ENCODE assay signal across 14 cellular contexts in the genomic region with DNA sequence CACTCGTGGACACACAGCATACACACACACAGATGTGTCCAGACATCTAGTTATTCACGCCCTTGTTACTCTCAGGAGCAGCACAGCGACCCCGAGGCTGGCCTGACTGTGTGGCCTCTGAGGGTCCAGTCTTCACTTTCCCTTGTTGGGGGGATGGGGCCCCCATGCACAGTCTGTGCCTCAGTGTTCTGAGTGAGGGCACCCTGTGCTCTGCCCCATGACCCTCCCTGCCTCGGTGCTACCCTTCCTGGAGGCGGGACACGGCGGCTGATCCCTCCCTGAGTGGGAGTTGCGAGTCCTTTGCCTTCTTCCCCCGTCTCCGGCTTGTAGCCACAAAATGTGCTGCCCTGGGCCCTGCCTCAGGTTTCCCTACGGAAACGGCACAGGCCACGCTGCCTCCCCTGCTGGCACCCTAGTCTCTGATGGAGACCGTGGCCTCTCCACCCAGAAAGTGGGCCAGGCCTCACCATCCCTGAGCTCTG. TPM values are rescaled to one million over a fixed set of nuclear protein-coding genes. Genes with fewer than 3 reads are reported as not detected.
A peak's percentile ranks its signal among the peaks of the same experiment; 100 is the strongest.
DNase-seq lines count a peak whose midpoint lies in the region; ATAC-seq, FAIRE-seq and TF ChIP-seq lines count a peak whose summit lies in the region.
"Had no signal": no experiment of that assay in that cellular context is flagged by ENCODE, and none has a peak within 500 bp of the region (broad histone marks: within the 10 kb centered on the region; RNA-seq: fewer than 3 reads in every experiment).

No MANE protein-coding gene starts in this region.

- H3K79me2 ChIP-seq in endothelial cell of umbilical vein (ENCODE audit: control insufficient read depth, insufficient read depth, low read length), result no peaks in the 10 kb centered on the region
- no peaks in the 10 kb centered on the region for H3K79me2 ChIP-seq in neural progenitor cell (ENCODE audit: low read depth)

- H3F3A ChIP-seq in neural progenitor cell (ENCODE audit: low read depth), result peaks cover 19% of the 10 kb centered on the region

- H2BK20ac ChIP-seq in IMR-90 (ENCODE audit: low read depth, low read length), result peak overlapping the region; percentile 40; the same call in 1 of the 2 replicates

- H3K27ac ChIP-seq in A549 (peak overlapping the region; percentile 94 to 97), IMR-90 (ENCODE audit: insufficient read depth, low read length) (peak overlapping the region; percentile 19; the same call in 1 of the 2 replicates), endothelial cell of umbilical vein (ENCODE audit: insufficient read depth, low read depth, low read length) (peak overlapping the region; percentile 38), neural progenitor cell (no peak overlapping the region)
- H3K27ac ChIP-seq: uterus had no signal

- H4K20me1 ChIP-seq in IMR-90 (ENCODE audit: insufficient read depth, low read length), result no peaks in the 10 kb centered on the region
- no peaks in the 10 kb centered on the region for H4K20me1 ChIP-seq in endothelial cell of umbilical vein (replicated peaks; ENCODE audit: control insufficient read depth, extremely low read depth, insufficient read depth, low read length)
- no peaks in the 10 kb centered on the region for H4K20me1 ChIP-seq in neural progenitor cell (ENCODE audit: low read depth)

- H3K79me1 ChIP-seq in IMR-90 (ENCODE audit: low read depth in 1 of 2, low read length in 2 of 2), result no peaks in the 10 kb centered on the region; a peak in 1 of 4 replicates

- H3K4me2 ChIP-seq in A549 (peak overlapping the region; percentile 62), IMR-90 (ENCODE audit: low read depth, low read length) (no peak overlapping the region), endothelial cell of umbilical vein (ENCODE audit: insufficient read depth, low read length) (no peak overlapping the region), neural progenitor cell (no peak overlapping the region)

- H3K9me1 ChIP-seq in IMR-90 (ENCODE audit: insufficient read depth, low read length) (peaks cover 9% of the 10 kb centered on the region), endothelial cell of umbilical vein (replicated peaks; ENCODE audit: control insufficient read depth, extremely low read depth, insufficient read depth, low read length) (no peaks in the 10 kb centered on the region)

- H2AK9ac ChIP-seq in IMR-90 (replicated peaks; ENCODE audit: low read depth, low read length, poor library complexity), result peak overlapping the region; percentile 98

- H3K14ac ChIP-seq in IMR-90 (replicated peaks; ENCODE audit: low read depth, low read length), result peak overlapping the region; percentile 65

- in situ Hi-C loops in IMR-90 (cut with MboI; ENCODE audit: low sequenced_read_pairs), result no loop called here

- H3K4me1 ChIP-seq in A549 (peaks cover 55% of the 10 kb centered on the region), IMR-90 (ENCODE audit: control insufficient read depth, insufficient read depth, low read length) (peaks cover 14% of the 10 kb centered on the region), endothelial cell of umbilical vein (ENCODE audit: control insufficient read depth, extremely low read depth, insufficient read depth, low read length) (peaks cover 7% of the 10 kb centered on the region), neural progenitor cell (peaks cover 16% of the 10 kb centered on the region)

- TF ChIP-seq CTCF in A549 (IDR thresholded peaks at IDR 0.05) (no peak), IMR-90 (conservative IDR thresholded peaks at IDR 0.05; ENCODE audit: low read depth, low read length) (no peak), endothelial cell of umbilical vein (IDR thresholded peaks at IDR 0.05; ENCODE audit: extremely low read depth in 1 of 2, insufficient read depth in 1 of 2, low read depth in 1 of 2, low read length in 2 of 2) (no peak), neural progenitor cell (IDR thresholded peaks at IDR 0.05) (no peak)

- peak overlapping the region; percentile 96 for H3K27ac Mint-ChIP-seq in neural progenitor cell
- H3K27ac Mint-ChIP-seq in activated CD4-positive, alpha-beta memory T cell treated with anti-CD3 and anti-CD28 coated beads for 36 hours, result no peak overlapping the region
- H3K27ac Mint-ChIP-seq in activated CD8-positive, alpha-beta T cell treated with anti-CD3 and anti-CD28 coated beads, Interleukin-2, amount 10 ng/mL, durations not matched to agents 7 days and 5 days, result no peak overlapping the region

- ATAC-seq in A549 (peak; percentile 17 to 25), IMR-90 (ENCODE audit: low read depth) (no peak)
- ATAC-seq in activated CD8-positive, alpha-beta T cell treated with anti-CD3 and anti-CD28 coated beads, Interleukin-2, amount 10 ng/mL, durations not matched to agents 7 days and 5 days, result no peak

- H2BK5ac ChIP-seq in IMR-90 (ENCODE audit: low read depth, low read length, poor library complexity, severe bottlenecking), result peak overlapping the region; percentile 68

- POLR2A ChIA-PET in A549 (lab: Yijun Ruan, JAX) (interaction anchor here (1.3 kb wide), 1 partner anchor 39 kb away, joined by 3 read pairs; no protein-coding TSS in a partner anchor), IMR-90 (lab: Charles Lee; ENCODE audit: unreplicated experiment) (no interaction called here), endothelial cell of umbilical vein (lab: Charles Lee) (no interaction called here)
- POLR2A ChIA-PET in activated CD4-positive, alpha-beta memory T cell treated with anti-CD3 and anti-CD28 coated beads for 36 hours (lab: Charles Lee), result no interaction called here
- POLR2A ChIA-PET in activated CD8-positive, alpha-beta T cell treated with anti-CD3 and anti-CD28 coated beads, Interleukin-2, amount 10 ng/mL, durations not matched to agents 7 days and 5 days (lab: Charles Lee), result no interaction called here

- peak overlapping the region; percentile 92 for H2AK5ac ChIP-seq in IMR-90 (ENCODE audit: low read depth, low read length)

- TF ChIP-seq POLR2A in A549 (IDR thresholded peaks at IDR 0.05; ENCODE audit: low read length) (no peak), IMR-90 (IDR thresholded peaks at IDR 0.05; ENCODE audit: low read depth, low read length) (no peak), endothelial cell of umbilical vein (IDR thresholded peaks at IDR 0.05; ENCODE audit: low read depth, low read length) (no peak)

- peaks cover 32% of the 10 kb centered on the region for H3K4me1 Mint-ChIP-seq in neural progenitor cell
- H3K4me1 Mint-ChIP-seq in activated CD4-positive, alpha-beta memory T cell treated with anti-CD3 and anti-CD28 coated beads for 36 hours (ENCODE audit: low read depth), result peaks cover 2% of the 10 kb centered on the region
- H3K4me1 Mint-ChIP-seq in activated CD8-positive, alpha-beta T cell treated with anti-CD3 and anti-CD28 coated beads, Interleukin-2, amount 10 ng/mL, durations not matched to agents 7 days and 5 days (ENCODE audit: low read depth), result peaks cover 9% of the 10 kb centered on the region

- no peak overlapping the region for H3K56ac ChIP-seq in IMR-90 (ENCODE audit: extremely low read depth, insufficient read depth, low read length)

- no peak overlapping the region; the same call in 2 of the 3 replicates for H2BK15ac ChIP-seq in IMR-90 (ENCODE audit: low read depth, low read length)

- H3K9ac ChIP-seq in IMR-90 (ENCODE audit: low read depth, low read length) (peak overlapping the region; percentile 22; the same call in 1 of the 2 replicates), endothelial cell of umbilical vein (replicated peaks; ENCODE audit: extremely low read depth, insufficient read depth, low read length) (no peak overlapping the region), neural progenitor cell (no peak overlapping the region)

- 71% methylated on average over 14 of the region's 15 CpGs for WGBS in A549 (ENCODE audit: missing lambda C conversion rate)
- 86% methylated on average over 8 of the region's 15 CpGs; no CpG with 5 or more reads in 1 of the 2 experiments for WGBS in IMR-90 (ENCODE audit: extremely low coverage in 2 of 2, insufficient read length in 1 of 2), 2 experiments

- peaks cover 4% of the 10 kb centered on the region for H3K36me3 Mint-ChIP-seq in neural progenitor cell
- peaks cover 3% of the 10 kb centered on the region for H3K36me3 Mint-ChIP-seq in activated CD4-positive, alpha-beta memory T cell treated with anti-CD3 and anti-CD28 coated beads for 36 hours
- peaks cover 11% of the 10 kb centered on the region for H3K36me3 Mint-ChIP-seq in activated CD8-positive, alpha-beta T cell treated with anti-CD3 and anti-CD28 coated beads, Interleukin-2, amount 10 ng/mL, durations not matched to agents 7 days and 5 days (ENCODE audit: low read depth)

- H2BK120ac ChIP-seq in IMR-90 (ENCODE audit: low read depth, low read length), result peak overlapping the region; percentile 59

- H2AFZ ChIP-seq in IMR-90 (replicated peaks; ENCODE audit: low read length, poor library complexity) (peak overlapping the region; percentile 76), endothelial cell of umbilical vein (ENCODE audit: low read depth, low read length) (peak overlapping the region; percentile 77), neural progenitor cell (replicated peaks) (peak overlapping the region; percentile 90)

- H4K8ac ChIP-seq in IMR-90 (ENCODE audit: low read depth in 2 of 2, low read length in 2 of 2), result peak overlapping the region; percentile 94

- H3K4ac ChIP-seq in IMR-90 (ENCODE audit: low read depth, low read length), result peak overlapping the region; percentile 93

- dilution Hi-C loops in IMR-90 (cut with HindIII; ENCODE audit: low sequenced_read_pairs, unreplicated experiment), result no loop called here
- dilution Hi-C loops in endothelial cell of umbilical vein (cut with MboI; ENCODE audit: extremely low pct_ligation_motif_present, low sequenced_read_pairs), result no loop called here

- H3K27me3 ChIP-seq in IMR-90 (ENCODE audit: control insufficient read depth, insufficient read depth, low read length), result no peaks in the 10 kb centered on the region
- H3K27me3 ChIP-seq in endothelial cell of umbilical vein (ENCODE audit: control insufficient read depth in 2 of 2, insufficient read depth in 2 of 2, low read length in 2 of 2), result no peaks in the 10 kb centered on the region
- H3K27me3 ChIP-seq in neural progenitor cell, result no peaks in the 10 kb centered on the region
- H3K27me3 ChIP-seq: uterus had no signal

- BruUV-seq in IMR-90 (replicated peaks; lab: Mats Ljungman, UMichigan), result no TSS peak
- no TSS peak for BruUV-seq in endothelial cell of umbilical vein (replicated peaks; lab: Mats Ljungman, UMichigan)

- CTCF ChIA-PET in A549 (lab: Yijun Ruan, JAX) (no interaction called here), IMR-90 (lab: Yijun Ruan, JAX) (no interaction called here), endothelial cell of umbilical vein (lab: Charles Lee) (no interaction called here)
- CTCF ChIA-PET in activated CD4-positive, alpha-beta memory T cell treated with anti-CD3 and anti-CD28 coated beads for 36 hours (lab: Charles Lee), result no interaction called here
- CTCF ChIA-PET in activated CD8-positive, alpha-beta T cell treated with anti-CD3 and anti-CD28 coated beads, Interleukin-2, amount 10 ng/mL, durations not matched to agents 7 days and 5 days (lab: Charles Lee), result no interaction called here

- TF ChIP-seq RAD21 in A549 (conservative IDR thresholded peaks at IDR 0.05 in 1 of 2, IDR thresholded peaks at IDR 0.05 in 1 of 2) (no peak), IMR-90 (IDR thresholded peaks at IDR 0.05; ENCODE audit: low read length) (no peak)

- H3K4me3 Mint-ChIP-seq in neural progenitor cell, result no peak overlapping the region
- no peak overlapping the region for H3K4me3 Mint-ChIP-seq in activated CD4-positive, alpha-beta memory T cell treated with anti-CD3 and anti-CD28 coated beads for 36 hours
- no peak overlapping the region for H3K4me3 Mint-ChIP-seq in activated CD8-positive, alpha-beta T cell treated with anti-CD3 and anti-CD28 coated beads, Interleukin-2, amount 10 ng/mL, durations not matched to agents 7 days and 5 days
- H3K4me3 Mint-ChIP-seq: nephron had no signal

- peaks cover 7% of the 10 kb centered on the region for H3K36me3 ChIP-seq in IMR-90 (ENCODE audit: control insufficient read depth, insufficient read depth, low read length)
- no peaks in the 10 kb centered on the region for H3K36me3 ChIP-seq in endothelial cell of umbilical vein (ENCODE audit: control insufficient read depth in 2 of 2, extremely low read depth in 1 of 2, insufficient read depth in 2 of 2, low read length in 2 of 2)
- no peaks in the 10 kb centered on the region for H3K36me3 ChIP-seq in neural progenitor cell
- H3K36me3 ChIP-seq: uterus had no signal

- H3K18ac ChIP-seq in IMR-90 (ENCODE audit: low read depth, low read length), result peak overlapping the region; percentile 75; the same call in 1 of the 2 replicates

- H3K4me3 ChIP-seq in A549 (no peak overlapping the region), IMR-90 (ENCODE audit: insufficient read depth, low read depth, low read length) (no peak overlapping the region), endothelial cell of umbilical vein (replicated peaks in 1 of 3; ENCODE audit: insufficient read depth in 1 of 3, low read depth in 1 of 3, low read length in 3 of 3) (no peak overlapping the region), neural progenitor cell (no peak overlapping the region)
- H3K4me3 ChIP-seq: uterus had no signal

- peak overlapping the region; percentile 69; the same call in 1 of the 2 replicates for H3K23ac ChIP-seq in IMR-90 (ENCODE audit: low read depth, low read length)

- DNase-seq in A549 (ENCODE audit: low read depth in 1 of 2, low spot score in 1 of 2) (no peak), IMR-90 (no peak), endothelial cell of umbilical vein (ENCODE audit: low read depth, low spot score) (no peak), neural progenitor cell (ENCODE audit: low spot score) (no peak), kidney glomerular epithelial cell (lab: John Stamatoyannopoulos, UW) (no peak), MV-4-11 (lab: John Stamatoyannopoulos, UW) (no peak)
- no peak for DNase-seq in activated CD4-positive, alpha-beta memory T cell treated with anti-CD3 and anti-CD28 coated beads for 36 hours
- no peak for DNase-seq in activated CD8-positive, alpha-beta T cell treated with anti-CD3 and anti-CD28 coated beads, Interleukin-2, amount 10 ng/mL, durations not matched to agents 7 days and 5 days
- DNase-seq: activated naive CD4-positive, alpha-beta T cell treated with anti-CD3 and anti-CD28 coated beads, Interleukin-2, amount 50 U/mL, for 16 hours; DMS79 treated with DMSO at 0.1 percent for 48 hours; NCI-H1105; RPMI8226; uterus had no signal

- H3K9me3 Mint-ChIP-seq in neural progenitor cell, result no peaks in the 10 kb centered on the region
- H3K9me3 Mint-ChIP-seq in activated CD4-positive, alpha-beta memory T cell treated with anti-CD3 and anti-CD28 coated beads for 36 hours, result no peaks in the 10 kb centered on the region
- H3K9me3 Mint-ChIP-seq in activated CD8-positive, alpha-beta T cell treated with anti-CD3 and anti-CD28 coated beads, Interleukin-2, amount 10 ng/mL, durations not matched to agents 7 days and 5 days (ENCODE audit: insufficient read depth), result no peaks in the 10 kb centered on the region
- H3K9me3 Mint-ChIP-seq: nephron had no signal

- no peak for TF ChIP-seq EP300 in A549 (IDR thresholded peaks at IDR 0.05)

- H4K91ac ChIP-seq in IMR-90 (ENCODE audit: insufficient read depth, low read depth, low read length), result peak overlapping the region; percentile 89

- H3K9me3 ChIP-seq in A549 (no peaks in the 10 kb centered on the region), IMR-90 (ENCODE audit: control insufficient read depth, insufficient read depth, low read length) (peaks cover 3% of the 10 kb centered on the region; the same call in 1 of the 2 replicates), endothelial cell of umbilical vein (replicated peaks; ENCODE audit: control insufficient read depth, insufficient read depth, low read length) (no peaks in the 10 kb centered on the region), neural progenitor cell (ENCODE audit: low read depth) (no peaks in the 10 kb centered on the region)
- H3K9me3 ChIP-seq: uterus had no signal

- H3K27me3 Mint-ChIP-seq in neural progenitor cell (ENCODE audit: insufficient read depth, low read depth), result peaks cover 11% of the 10 kb centered on the region
- no peaks in the 10 kb centered on the region for H3K27me3 Mint-ChIP-seq in activated CD4-positive, alpha-beta memory T cell treated with anti-CD3 and anti-CD28 coated beads for 36 hours
- no peaks in the 10 kb centered on the region for H3K27me3 Mint-ChIP-seq in activated CD8-positive, alpha-beta T cell treated with anti-CD3 and anti-CD28 coated beads, Interleukin-2, amount 10 ng/mL, durations not matched to agents 7 days and 5 days (ENCODE audit: low read depth)

- intact Hi-C loops in IMR-90 (cut with micrococcal nuclease) (no loop called here), endothelial cell of umbilical vein (cut with micrococcal nuclease) (no loop called here)
- intact Hi-C loops in activated CD4-positive, alpha-beta memory T cell treated with anti-CD3 and anti-CD28 coated beads for 36 hours (cut with micrococcal nuclease), result no loop called here

- peak overlapping the region; percentile 91 for H4K5ac ChIP-seq in IMR-90 (ENCODE audit: low read depth, low read length)

- FAIRE-seq in A549 (lab: Jason Lieb, UNC), result no peak
- FAIRE-seq in endothelial cell of umbilical vein (lab: Jason Lieb, UNC), result no peak

RNA-seq across cellular contexts. Expression of gene CSTB, which starts 8.6 kb away (rescaled TPM):
- polyA plus RNA-seq in A549 (2011; rRNA removed) (42.9 and 51.5 TPM in 2 replicates), A549 (2017; fragmentation: RNase III; extraction: RNeasy Plus Mini Kit Qiagen cat#74134 plus additional on column Dnase treatment) (94.1 to 102 TPM (median 101 TPM) in 3 replicates), IMR-90 (2012; rRNA removed) (71.7 and 87.4 TPM in 2 replicates), endothelial cell of umbilical vein (83.7 and 109 TPM in 2 replicates)
- 90.6 and 103 TPM in 2 replicates for polyA plus RNA-seq in A549 (2012; cell fraction: cytosol; rRNA removed)
- polyA plus RNA-seq in A549 (2012; cell fraction: nucleus; rRNA removed), result 29.1 and 41.0 TPM in 2 replicates
- 16.5 and 23.7 TPM in 2 replicates for polyA minus RNA-seq in A549 (2011; rRNA and poly(A)+ RNA removed)
- total RNA-seq in IMR-90 (2012; rRNA removed) (6.1 and 6.9 TPM in 2 replicates), endothelial cell of umbilical vein (65.8 and 69.2 TPM in 2 replicates), neural progenitor cell (ENCODE audit: low replicate concordance) (7.1 and 8.5 TPM in 2 replicates)
- 31.9 and 61.6 TPM in 2 replicates for polyA plus RNA-seq in IMR-90 (2012; cell fraction: cytosol; rRNA removed)
- polyA plus RNA-seq in IMR-90 (2012; cell fraction: nucleus; rRNA removed; ENCODE audit: low replicate concordance), result 16.5 and 24.5 TPM in 2 replicates
- 100 and 111 TPM in 2 replicates for polyA plus RNA-seq in endothelial cell of umbilical vein (2011; cell fraction: cytosol; rRNA removed)
- polyA plus RNA-seq in endothelial cell of umbilical vein (2011; cell fraction: nucleus; rRNA removed), result 30.5 and 42.1 TPM in 2 replicates
- polyA plus RNA-seq in endothelial cell of umbilical vein (2012), result 126 and 132 TPM in 2 replicates
- polyA minus RNA-seq in endothelial cell of umbilical vein, result 36.5 and 44.8 TPM in 2 replicates
- polyA minus RNA-seq in endothelial cell of umbilical vein (2011; cell fraction: cytosol; rRNA and poly(A)+ RNA removed), result 25.5 TPM
- polyA minus RNA-seq in endothelial cell of umbilical vein (2011; cell fraction: nucleus; rRNA and poly(A)+ RNA removed), result 8.1 and 11.7 TPM in 2 replicates
- total RNA-seq in activated CD4-positive, alpha-beta memory T cell treated with anti-CD3 and anti-CD28 coated beads for 36 hours, result 10 to 100 TPM; 40.1 to 42.3 TPM
- total RNA-seq in activated CD8-positive, alpha-beta T cell treated with anti-CD3 and anti-CD28 coated beads, Interleukin-2, amount 10 ng/mL, durations not matched to agents 7 days and 5 days, result 10 to 100 TPM; 50.2 to 54.4 TPM

RNA-seq across cellular contexts. Expression of gene RRP1, which starts 21.8 kb away (rescaled TPM):
- polyA plus RNA-seq in A549 (2011; rRNA removed), result 15.4 and 16.8 TPM in 2 replicates
- polyA plus RNA-seq in A549 (2012; cell fraction: cytosol; rRNA removed), result 21.1 and 22.1 TPM in 2 replicates
- polyA plus RNA-seq in A549 (2012; cell fraction: nucleus; rRNA removed), result 36.0 and 38.9 TPM in 2 replicates
- 26.3 to 29.5 TPM (median 28.2 TPM) in 3 replicates for polyA plus RNA-seq in A549 (2017; fragmentation: RNase III; extraction: RNeasy Plus Mini Kit Qiagen cat#74134 plus additional on column Dnase treatment)
- 14.5 and 16.5 TPM in 2 replicates for polyA minus RNA-seq in A549 (2011; rRNA and poly(A)+ RNA removed)
- total RNA-seq in IMR-90 (2012; rRNA removed), result 18.3 and 23.3 TPM in 2 replicates
- polyA plus RNA-seq in IMR-90 (2012; rRNA removed), result 18.1 and 20.2 TPM in 2 replicates
- 12.4 and 18.5 TPM in 2 replicates for polyA plus RNA-seq in IMR-90 (2012; cell fraction: cytosol; rRNA removed)
- polyA plus RNA-seq in IMR-90 (2012; cell fraction: nucleus; rRNA removed; ENCODE audit: low replicate concordance), result 28.8 and 33.8 TPM in 2 replicates
- 35.0 and 36.3 TPM in 2 replicates for total RNA-seq in endothelial cell of umbilical vein
- 11.2 and 15.2 TPM in 2 replicates for polyA plus RNA-seq in endothelial cell of umbilical vein
- 18.4 and 21.0 TPM in 2 replicates for polyA plus RNA-seq in endothelial cell of umbilical vein (2011; cell fraction: cytosol; rRNA removed)
- polyA plus RNA-seq in endothelial cell of umbilical vein (2011; cell fraction: nucleus; rRNA removed), result 51.6 and 55.5 TPM in 2 replicates
- polyA plus RNA-seq in endothelial cell of umbilical vein (2012), result 35.1 and 37.7 TPM in 2 replicates
- 11.8 and 11.9 TPM in 2 replicates for polyA minus RNA-seq in endothelial cell of umbilical vein
- polyA minus RNA-seq in endothelial cell of umbilical vein (2011; cell fraction: cytosol; rRNA and poly(A)+ RNA removed), result 16.4 TPM
- polyA minus RNA-seq in endothelial cell of umbilical vein (2011; cell fraction: nucleus; rRNA and poly(A)+ RNA removed), result 20.5 and 22.9 TPM in 2 replicates
- total RNA-seq in neural progenitor cell (ENCODE audit: low replicate concordance), result 18.4 and 32.5 TPM in 2 replicates
- 10 to 100 TPM; 42.7 to 47.8 TPM for total RNA-seq in activated CD4-positive, alpha-beta memory T cell treated with anti-CD3 and anti-CD28 coated beads for 36 hours
- total RNA-seq in activated CD8-positive, alpha-beta T cell treated with anti-CD3 and anti-CD28 coated beads, Interleukin-2, amount 10 ng/mL, durations not matched to agents 7 days and 5 days, result 10 to 100 TPM; 32.8 to 34.4 TPM

RNA-seq across cellular contexts. Expression of gene PDXK, which starts 48.6 kb away (rescaled TPM):
- polyA plus RNA-seq in A549 (2011; rRNA removed) (252 and 292 TPM in 2 replicates), A549 (2017; fragmentation: RNase III; extraction: RNeasy Plus Mini Kit Qiagen cat#74134 plus additional on column Dnase treatment) (189 to 220 TPM (median 214 TPM) in 3 replicates), IMR-90 (2012; rRNA removed) (149 and 155 TPM in 2 replicates), endothelial cell of umbilical vein (44.2 and 47.5 TPM in 2 replicates)
- polyA plus RNA-seq in A549 (2012; cell fraction: cytosol; rRNA removed), result 331 and 370 TPM in 2 replicates
- polyA plus RNA-seq in A549 (2012; cell fraction: nucleus; rRNA removed), result 322 and 326 TPM in 2 replicates
- 336 and 363 TPM in 2 replicates for polyA minus RNA-seq in A549 (2011; rRNA and poly(A)+ RNA removed)
- total RNA-seq in IMR-90 (2012; rRNA removed) (250 and 312 TPM in 2 replicates), endothelial cell of umbilical vein (59.1 and 60.2 TPM in 2 replicates), neural progenitor cell (ENCODE audit: low replicate concordance) (43.3 and 54.0 TPM in 2 replicates)
- polyA plus RNA-seq in IMR-90 (2012; cell fraction: cytosol; rRNA removed), result 114 and 180 TPM in 2 replicates
- 141 and 208 TPM in 2 replicates for polyA plus RNA-seq in IMR-90 (2012; cell fraction: nucleus; rRNA removed; ENCODE audit: low replicate concordance)
- polyA plus RNA-seq in endothelial cell of umbilical vein (2011; cell fraction: cytosol; rRNA removed), result 53.2 and 64.0 TPM in 2 replicates
- 53.1 and 53.3 TPM in 2 replicates for polyA plus RNA-seq in endothelial cell of umbilical vein (2011; cell fraction: nucleus; rRNA removed)
- 66.1 and 67.9 TPM in 2 replicates for polyA plus RNA-seq in endothelial cell of umbilical vein (2012)
- 63.6 and 83.8 TPM in 2 replicates for polyA minus RNA-seq in endothelial cell of umbilical vein
- polyA minus RNA-seq in endothelial cell of umbilical vein (2011; cell fraction: cytosol; rRNA and poly(A)+ RNA removed), result 51.2 TPM
- polyA minus RNA-seq in endothelial cell of umbilical vein (2011; cell fraction: nucleus; rRNA and poly(A)+ RNA removed), result 16.5 and 17.9 TPM in 2 replicates
- total RNA-seq in activated CD4-positive, alpha-beta memory T cell treated with anti-CD3 and anti-CD28 coated beads for 36 hours, result 100 to 1,000 TPM; 126 to 131 TPM
- total RNA-seq in activated CD8-positive, alpha-beta T cell treated with anti-CD3 and anti-CD28 coated beads, Interleukin-2, amount 10 ng/mL, durations not matched to agents 7 days and 5 days, result 100 to 1,000 TPM in 1 of 2 experiments, 10 to 100 TPM in 1; 94.5 to 100 TPM

Comparison
In these comparisons a context has a peak if more than half of its experiments do, and no peak if none do; other contexts are left out.
1. ATAC-seq: peak in A549 (2 of 2); none in IMR-90 (single experiment) and activated CD8-positive, alpha-beta T cell treated with anti-CD3 and anti-CD28 coated beads, Interleukin-2, amount 10 ng/mL, durations not matched to agents 7 days and 5 days (single experiment).
2. Peak in every context shown above with its lines, with median percentiles within 50 percentile points of each other: H2AFZ ChIP-seq.